Comparison of ENCODE assay signal across 10 cellular contexts in genomic region chr13:57633950-57634828, GRCh38. TPM values are rescaled to one million over a fixed set of nuclear protein-coding genes. Genes with fewer than 3 reads are reported as not detected.
DNase-seq lines count a peak whose midpoint lies in the region; ATAC-seq, FAIRE-seq and TF ChIP-seq lines count a peak whose summit lies in the region.
"Had no signal": no experiment of that assay in that cellular context is flagged by ENCODE, and none has a peak within 500 bp of the region (broad histone marks: within the 10 kb centered on the region; RNA-seq: fewer than 3 reads in every experiment).

No MANE protein-coding gene starts in this region.

- no peak for TF ChIP-seq POLR2A in ovary (IDR thresholded peaks at IDR 0.05)

- peaks cover 5% of the 10 kb centered on the region; the same call in 1 of the 2 replicates for H3K9me3 ChIP-seq in BE2C
- no peaks in the 10 kb centered on the region for H3K9me3 ChIP-seq in right atrium auricular region
- H3K9me3 ChIP-seq in ovary, result peaks cover 0 to 6% of the 10 kb centered on the region in 2 donors

- POLR2A ChIA-PET in activated CD8-positive, alpha-beta T cell treated with anti-CD3 and anti-CD28 coated beads, Interleukin-2, amount 10 ng/mL, durations not matched to agents 7 days and 5 days (lab: Charles Lee), result no interaction called here

- peaks cover 44% of the 10 kb centered on the region for H3K27me3 Mint-ChIP-seq in activated CD8-positive, alpha-beta T cell treated with anti-CD3 and anti-CD28 coated beads, Interleukin-2, amount 10 ng/mL, durations not matched to agents 7 days and 5 days (ENCODE audit: low read depth)

- CTCF ChIA-PET in activated CD8-positive, alpha-beta T cell treated with anti-CD3 and anti-CD28 coated beads, Interleukin-2, amount 10 ng/mL, durations not matched to agents 7 days and 5 days (lab: Charles Lee), result no interaction called here

- peaks cover 28% of the 10 kb centered on the region for H3K4me1 Mint-ChIP-seq in activated CD8-positive, alpha-beta T cell treated with anti-CD3 and anti-CD28 coated beads, Interleukin-2, amount 10 ng/mL, durations not matched to agents 7 days and 5 days (ENCODE audit: low read depth)

- peak overlapping the region; percentile 61 for H3K27ac Mint-ChIP-seq in activated CD8-positive, alpha-beta T cell treated with anti-CD3 and anti-CD28 coated beads, Interleukin-2, amount 10 ng/mL, durations not matched to agents 7 days and 5 days

- no peak for ATAC-seq in activated CD8-positive, alpha-beta T cell treated with anti-CD3 and anti-CD28 coated beads, Interleukin-2, amount 10 ng/mL, durations not matched to agents 7 days and 5 days
- ATAC-seq in GM21360 (IDR thresholded peaks at IDR 0.05; ENCODE audit: unreplicated experiment), result no peak
- ATAC-seq: Panc1 had no signal

- DNase-seq in BE2C (peak; percentile 36), right atrium auricular region (ENCODE audit: low spot score) (no peak), ovary (peak in 1 of 5 donors; percentile 5), NCI-H1092 treated with DMSO at 0.1 percent for 48 hours (lab: John Stamatoyannopoulos, UW) (no peak), GM19239 (ENCODE audit: insufficient read length, low spot score) (no peak)
- no peak for DNase-seq in activated CD8-positive, alpha-beta T cell treated with anti-CD3 and anti-CD28 coated beads, Interleukin-2, amount 10 ng/mL, durations not matched to agents 7 days and 5 days
- no peak for DNase-seq in stimulated activated CD4-positive, alpha-beta T cell treated with anti-CD3 and anti-CD28 coated beads, Interleukin-2, amount 100 ng/mL, for 48 hours

- peaks cover 11% of the 10 kb centered on the region for H3K9me3 Mint-ChIP-seq in activated CD8-positive, alpha-beta T cell treated with anti-CD3 and anti-CD28 coated beads, Interleukin-2, amount 10 ng/mL, durations not matched to agents 7 days and 5 days (ENCODE audit: insufficient read depth)

- peak overlapping the region; percentile 40 for H3K4me3 Mint-ChIP-seq in activated CD8-positive, alpha-beta T cell treated with anti-CD3 and anti-CD28 coated beads, Interleukin-2, amount 10 ng/mL, durations not matched to agents 7 days and 5 days

- WGBS in ovary, 3 donors, result 8 to 12% (median 10%) methylated on average over 76 to 78 of the region's 78 CpGs

- H3K4me3 ChIP-seq in BE2C (ENCODE audit: low read depth, low read length), result peak overlapping the region; percentile 64
- H3K4me3 ChIP-seq in right atrium auricular region, result peak overlapping the region; percentile 51 to 54
- H3K4me3 ChIP-seq in ovary, result peak overlapping the region; percentile 15

- no peak for TF ChIP-seq EP300 in ovary (IDR thresholded peaks at IDR 0.05)

- H3K4me1 ChIP-seq in BE2C (no peaks in the 10 kb centered on the region; the same call in 1 of the 2 replicates), right atrium auricular region (peaks cover 0 to 21% of the 10 kb centered on the region in 2 donors), ovary (ENCODE audit: insufficient read depth) (peaks cover 10% of the 10 kb centered on the region)

- TF ChIP-seq CTCF in BE2C (IDR thresholded peaks at IDR 0.05; ENCODE audit: low read depth, low read length) (peak; percentile 23), right atrium auricular region (IDR thresholded peaks at IDR 0.05) (no peak), ovary (IDR thresholded peaks at IDR 0.05) (no peak)

- peaks cover 18% of the 10 kb centered on the region for H3K36me3 Mint-ChIP-seq in activated CD8-positive, alpha-beta T cell treated with anti-CD3 and anti-CD28 coated beads, Interleukin-2, amount 10 ng/mL, durations not matched to agents 7 days and 5 days (ENCODE audit: low read depth)

- intact Hi-C loops in ovary (cut with DNase I), result no loop called here

- H3K27me3 ChIP-seq in BE2C (no peaks in the 10 kb centered on the region), right atrium auricular region (peaks cover 4 to 5% of the 10 kb centered on the region in 2 donors), ovary (no peaks in the 10 kb centered on the region)

- H3K27ac ChIP-seq in right atrium auricular region (peak overlapping the region; percentile 63 to 79), ovary (no peak overlapping the region)

- H3K36me3 ChIP-seq in BE2C (peaks cover 13% of the 10 kb centered on the region; the same call in 1 of the 2 replicates), right atrium auricular region (no peaks in the 10 kb centered on the region), ovary (no peaks in the 10 kb centered on the region)

- FAIRE-seq in GM19239 (lab: Jason Lieb, UNC), result no peak
- FAIRE-seq: urothelium cell line had no signal

RNA-seq across cellular contexts. Expression of gene PCDH17, which starts 2.6 kb away (rescaled TPM):
- polyA plus RNA-seq in BE2C (2012; ENCODE audit: insufficient read depth, insufficient read length, low read depth), result 7.1 TPM
- total RNA-seq in activated CD8-positive, alpha-beta T cell treated with anti-CD3 and anti-CD28 coated beads, Interleukin-2, amount 10 ng/mL, durations not matched to agents 7 days and 5 days, result not detected
- total RNA-seq in right atrium auricular region (1 to 10 TPM; 3.6 to 7.4 TPM), ovary (10 to 100 TPM in 1 of 7 donors, 1 to 10 TPM in 6; 1.2 to 21.3 (median 3.9) TPM)
- 1 to 10 TPM; 2.0 to 2.4 TPM for polyA plus RNA-seq in ovary

Comparison
In these comparisons a context has a peak if more than half of its experiments do, and no peak if none do; other contexts are left out.
1. H3K27ac ChIP-seq: peak in right atrium auricular region (2 of 2); none in ovary (0 of 2).
2. Peak in every context shown above with its lines, with median percentiles within 50 percentile points of each other: H3K4me3 ChIP-seq.